ENCODE assay signal across 8 cellular contexts in the genomic region with DNA sequence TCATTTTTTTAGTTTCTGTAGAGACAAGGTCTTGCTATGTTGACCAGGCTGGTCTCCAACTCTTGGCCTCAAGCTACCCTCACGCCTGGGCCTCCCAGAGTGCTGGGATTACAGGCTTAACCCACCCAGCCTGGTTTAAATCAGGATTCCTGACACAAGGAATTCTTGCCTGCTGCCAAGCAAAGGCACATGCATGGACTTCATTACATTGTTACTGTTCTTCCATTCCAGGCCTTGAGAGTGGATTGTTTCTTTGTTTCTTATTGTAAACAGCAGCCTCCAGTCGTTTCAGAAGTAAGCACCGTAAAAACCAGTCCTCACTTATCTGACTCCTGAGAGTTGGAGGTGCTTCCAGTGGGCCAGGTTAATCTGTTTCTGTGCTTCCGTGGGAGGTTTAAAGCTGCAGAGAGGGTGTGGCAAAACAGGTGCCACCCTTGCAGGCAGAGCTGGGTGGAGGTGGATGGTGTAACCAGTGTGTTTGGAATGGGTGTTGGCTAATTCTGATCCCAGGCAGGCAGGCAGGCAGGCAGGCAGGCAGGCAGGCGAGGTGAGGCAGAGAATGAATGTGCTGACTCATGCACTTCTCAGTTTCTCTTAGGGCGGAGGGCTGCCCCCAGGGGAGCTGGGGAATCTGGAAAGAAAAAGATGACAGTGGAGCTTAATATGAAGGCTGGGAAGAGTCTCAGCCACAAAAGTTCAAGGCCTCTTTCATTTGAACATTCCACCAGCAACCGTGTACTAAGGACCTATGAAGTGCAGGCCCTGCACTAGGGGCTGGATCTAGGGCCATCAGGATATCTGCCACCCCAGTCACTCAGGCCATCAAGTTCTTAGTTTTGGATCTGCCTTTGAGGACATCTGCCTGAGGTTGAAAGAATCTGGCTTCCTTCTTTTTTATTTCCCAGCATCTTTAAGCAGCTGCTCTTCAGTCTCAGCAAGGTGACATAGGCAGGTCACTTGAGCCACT. TPM values are rescaled to one million over a fixed set of nuclear protein-coding genes. Genes with fewer than 3 reads are reported as not detected.
A peak's percentile ranks its signal among the peaks of the same experiment; 100 is the strongest.
DNase-seq lines count a peak whose midpoint lies in the region; ATAC-seq and TF ChIP-seq lines count a peak whose summit lies in the region.

No MANE protein-coding gene starts in this region.

- H3K36me3 ChIP-seq in ACC112 (ENCODE audit: insufficient read depth, low read length): no peaks in the 10 kb centered on the region
- H3K36me3 ChIP-seq in lung (ENCODE audit: control insufficient read depth in 2 of 2, insufficient read depth in 2 of 2, low read length in 2 of 2): no peaks in the 10 kb centered on the region

- peaks cover 24% of the 10 kb centered on the region for H3K4me1 ChIP-seq in ACC112 (ENCODE audit: control insufficient read depth, insufficient read depth, low read length, unreplicated experiment)
- peaks cover 0 to 2% of the 10 kb centered on the region in 2 donors for H3K4me1 ChIP-seq in lung (ENCODE audit: control insufficient read depth in 2 of 2, insufficient read depth in 2 of 2, low read length in 2 of 2)

- CTCF ChIA-PET in GM10248 (lab: Yijun Ruan, JAX): no interaction called here

- POLR2A ChIA-PET in GM10248 (lab: Yijun Ruan, JAX): no interaction called here

- H3K4me3 Mint-ChIP-seq in effector memory CD8-positive, alpha-beta T cell: no peak overlapping the region

- H3K36me3 Mint-ChIP-seq in effector memory CD8-positive, alpha-beta T cell (ENCODE audit: insufficient read depth): peaks cover 2% of the 10 kb centered on the region

- no peak for TF ChIP-seq CTCF in lung (IDR thresholded peaks at IDR 0.05; ENCODE audit: control extremely low read depth, extremely low read depth)
- no peak for TF ChIP-seq CTCF in GM10248 (IDR thresholded peaks at IDR 0.05; ENCODE audit: control extremely low read depth, extremely low read depth, low read depth, missing control alignments)

- WGBS in lung, 2 donors: 48 to 57% methylated on average over 7 of the region's 7 CpGs

- H3K27me3 ChIP-seq in ACC112 (ENCODE audit: insufficient read depth, low read length) (no peaks in the 10 kb centered on the region), lung (ENCODE audit: control insufficient read depth, insufficient read depth) (no peaks in the 10 kb centered on the region)

- DNase-seq in HT1080 (ENCODE audit: low read depth) (peak; percentile 79), astrocyte of the hippocampus (ENCODE audit: low read depth, low spot score) (peak; percentile 75), lung (ENCODE audit: low spot score) (peak; percentile 66), cerebellar cortex (ENCODE audit: low spot score) (no peak), GM10248 (ENCODE audit: extremely low spot score) (no peak)
- DNase-seq in effector memory CD8-positive, alpha-beta T cell: no peak

- H3K9me3 Mint-ChIP-seq in effector memory CD8-positive, alpha-beta T cell: no peaks in the 10 kb centered on the region

- H3K79me2 ChIP-seq in ACC112 (ENCODE audit: control insufficient read depth, insufficient read depth, low read length, unreplicated experiment): no peaks in the 10 kb centered on the region

- H3K27ac Mint-ChIP-seq in effector memory CD8-positive, alpha-beta T cell: peak overlapping the region in 1 of 2 donors; percentile 7

- H2AFZ ChIP-seq in ACC112 (ENCODE audit: low read length, unreplicated experiment): no peak overlapping the region

- H3K27me3 Mint-ChIP-seq in effector memory CD8-positive, alpha-beta T cell: peaks cover 38 to 64% of the 10 kb centered on the region in 2 donors

- H3K27ac ChIP-seq in ACC112 (ENCODE audit: low read depth, low read length) (peak overlapping the region; percentile 23), lung (ENCODE audit: low read depth in 1 of 2, low read length in 1 of 2) (peak overlapping the region in 1 of 2 donors; percentile 58)

- no peaks in the 10 kb centered on the region for H3K9me3 ChIP-seq in lung (ENCODE audit: control insufficient read depth in 2 of 2, insufficient read depth in 1 of 2, low read length in 1 of 2)

- ATAC-seq in lung (ENCODE audit: insufficient read depth, low FRiP score) (peak; percentile 89), HG02840 (IDR thresholded peaks at IDR 0.05; ENCODE audit: low FRiP score, unreplicated experiment) (no peak)
- no peak for ATAC-seq in effector memory CD8-positive, alpha-beta T cell (replicated peaks)

- H3K4me3 ChIP-seq in ACC112 (ENCODE audit: low read depth, low read length) (no peak overlapping the region), lung (no peak overlapping the region)

- no peaks in the 10 kb centered on the region for H3K4me1 Mint-ChIP-seq in effector memory CD8-positive, alpha-beta T cell (ENCODE audit: low read depth in 2 of 2)

RNA-seq across cellular contexts. Expression of a gene that starts 37.0 kb away (rescaled TPM):
- 16.9 and 23.8 TPM in 2 replicates for total RNA-seq in HT1080 (2014; rRNA removed; shearing (Covaris generic))
- polyA plus RNA-seq in HT1080 (2015; cell fraction: cytosol; rRNA removed): 45.0 and 51.3 TPM in 2 replicates
- 49.2 and 55.4 TPM in 2 replicates for polyA plus RNA-seq in HT1080 (2015; cell fraction: nucleus; rRNA removed)
- total RNA-seq in lung: 10 to 100 TPM in 1 of 2 donors, 1 to 10 TPM in 1; 1.6 to 20.7 TPM
- 1 to 10 TPM; 3.6 to 4.8 TPM for polyA plus RNA-seq in lung

RNA-seq across cellular contexts. Expression of a gene that starts 42.9 kb away (rescaled TPM):
- 248 and 364 TPM in 2 replicates for total RNA-seq in HT1080 (2014; rRNA removed; shearing (Covaris generic))
- polyA plus RNA-seq in HT1080 (2015; cell fraction: cytosol; rRNA removed): 419 and 467 TPM in 2 replicates
- polyA plus RNA-seq in HT1080 (2015; cell fraction: nucleus; rRNA removed): 122 and 123 TPM in 2 replicates
- total RNA-seq in lung: 1 to 10 TPM; 1.5 to 3.4 TPM
- 1 to 10 TPM; 1.1 to 1.2 TPM for polyA plus RNA-seq in lung

Comparison
In these comparisons a context has a peak if more than half of its experiments do, and no peak if none do; other contexts are left out.
1. DNase-seq: peak in HT1080 (single experiment), astrocyte of the hippocampus (single experiment) and lung (single experiment); none in cerebellar cortex (single experiment), effector memory CD8-positive, alpha-beta T cell (0 of 3) and GM10248 (single experiment).
2. RNA of a gene that starts 42.9 kb away (total RNA-seq): 248 to 364 TPM in HT1080; 1.5 to 3.4 TPM in lung; every median in the first group is over 10 times any median in the second.